ENCODE assay signal across 8 cellular contexts in genomic region chr9:101601904-101602765, GRCh38. TPM values are rescaled to one million over a fixed set of nuclear protein-coding genes. Genes with fewer than 3 reads are reported as not detected.
DNase-seq lines count a peak whose midpoint lies in the region; ATAC-seq, FAIRE-seq and TF ChIP-seq lines count a peak whose summit lies in the region.

No MANE protein-coding gene starts in this region.

- no peaks in the 10 kb centered on the region for H3K36me3 Mint-ChIP-seq in activated naive CD4-positive, alpha-beta T cell treated with anti-CD3 and anti-CD28 coated beads for 36 hours (ENCODE audit: low read depth)
- no peaks in the 10 kb centered on the region for H3K36me3 Mint-ChIP-seq in astrocyte (ENCODE audit: low read depth, unreplicated experiment)
- no peaks in the 10 kb centered on the region for H3K36me3 Mint-ChIP-seq in stimulated activated memory B cell treated with anti-CD40 and anti-IgM and Interleukin-4, amounts not matched to agents 10 μg/mL and 1 μg/mL and 100 μg/mL, for 72 hours

- DNase-seq in activated naive CD4-positive, alpha-beta T cell treated with anti-CD3 and anti-CD28 coated beads for 36 hours: peak; percentile 19
- no peak for DNase-seq in activated naive CD4-positive, alpha-beta T cell (lab: John Stamatoyannopoulos, UW)
- DNase-seq in NCI-H2171 treated with DMSO at 0.1 percent for 48 hours (lab: John Stamatoyannopoulos, UW) (peak; percentile 82), astrocyte (ENCODE audit: low read depth) (peak; percentile 24), iPS DF 19.7 (ENCODE audit: low read depth, low spot score) (peak; percentile 47)

- peak; percentile 74 for TF ChIP-seq CTCF in astrocyte (IDR thresholded peaks at IDR 0.05; ENCODE audit: insufficient read depth, low read depth, low read length)

- peak; percentile 5 for FAIRE-seq in astrocyte (lab: Jason Lieb, UNC)

- CTCF ChIA-PET in activated naive CD4-positive, alpha-beta T cell treated with anti-CD3 and anti-CD28 coated beads for 36 hours (lab: Charles Lee): interaction anchor here (0.6 to 1.6 kb wide), 8 partner anchors 9 to 145 kb away, joined by 3 to 9 read pairs (median 3); no protein-coding TSS in a partner anchor

- intact Hi-C loops in activated naive CD4-positive, alpha-beta T cell treated with anti-CD3 and anti-CD28 coated beads for 36 hours (cut with micrococcal nuclease): loop anchor here (1.0 to 5.0 kb wide), 3 partner anchors 105 to 375 kb away; no protein-coding TSS in a partner anchor

- no peak overlapping the region for H3K9ac ChIP-seq in astrocyte (ENCODE audit: low read length)

- H3K79me2 ChIP-seq in astrocyte (ENCODE audit: insufficient read depth, low read length): no peaks in the 10 kb centered on the region

- H4K20me1 ChIP-seq in astrocyte (ENCODE audit: insufficient read depth, low read length): no peaks in the 10 kb centered on the region

- H3K4me2 ChIP-seq in astrocyte (ENCODE audit: low read length): peak overlapping the region; percentile 32

- H3K4me3 ChIP-seq in astrocyte (ENCODE audit: insufficient read depth, low read depth, low read length): no peak overlapping the region

- no peaks in the 10 kb centered on the region for H3K27me3 Mint-ChIP-seq in activated naive CD4-positive, alpha-beta T cell treated with anti-CD3 and anti-CD28 coated beads for 36 hours (ENCODE audit: low read depth)
- peaks cover 9% of the 10 kb centered on the region for H3K27me3 Mint-ChIP-seq in astrocyte (ENCODE audit: low read depth, unreplicated experiment)
- H3K27me3 Mint-ChIP-seq in stimulated activated memory B cell treated with anti-CD40 and anti-IgM and Interleukin-4, amounts not matched to agents 10 μg/mL and 1 μg/mL and 100 μg/mL, for 72 hours: peaks cover 32% of the 10 kb centered on the region

- ATAC-seq in HG02870 (IDR thresholded peaks at IDR 0.05; ENCODE audit: unreplicated experiment): peak; percentile 69
- no peak for ATAC-seq in stimulated activated memory B cell treated with anti-CD40 and anti-IgM and Interleukin-4, amounts not matched to agents 10 μg/mL and 1 μg/mL and 100 μg/mL, for 72 hours
- no peak for ATAC-seq in HG02938 (IDR thresholded peaks at IDR 0.05; ENCODE audit: unreplicated experiment)

- no peaks in the 10 kb centered on the region for H3K9me3 Mint-ChIP-seq in activated naive CD4-positive, alpha-beta T cell treated with anti-CD3 and anti-CD28 coated beads for 36 hours
- H3K9me3 Mint-ChIP-seq in astrocyte (ENCODE audit: unreplicated experiment): no peaks in the 10 kb centered on the region
- no peaks in the 10 kb centered on the region for H3K9me3 Mint-ChIP-seq in stimulated activated memory B cell treated with anti-CD40 and anti-IgM and Interleukin-4, amounts not matched to agents 10 μg/mL and 1 μg/mL and 100 μg/mL, for 72 hours

- no peaks in the 10 kb centered on the region for H3K4me1 ChIP-seq in astrocyte (ENCODE audit: insufficient read depth, low read length)

- no peak overlapping the region for H3K27ac ChIP-seq in astrocyte (ENCODE audit: low read depth, low read length)

- H3K4me3 Mint-ChIP-seq in activated naive CD4-positive, alpha-beta T cell treated with anti-CD3 and anti-CD28 coated beads for 36 hours: no peak overlapping the region
- H3K4me3 Mint-ChIP-seq in astrocyte (ENCODE audit: unreplicated experiment): no peak overlapping the region
- H3K4me3 Mint-ChIP-seq in stimulated activated memory B cell treated with anti-CD40 and anti-IgM and Interleukin-4, amounts not matched to agents 10 μg/mL and 1 μg/mL and 100 μg/mL, for 72 hours: peak overlapping the region; percentile 18

- no peak overlapping the region for H3K27ac Mint-ChIP-seq in activated naive CD4-positive, alpha-beta T cell treated with anti-CD3 and anti-CD28 coated beads for 36 hours
- H3K27ac Mint-ChIP-seq in astrocyte (ENCODE audit: unreplicated experiment): no peak overlapping the region
- no peak overlapping the region for H3K27ac Mint-ChIP-seq in stimulated activated memory B cell treated with anti-CD40 and anti-IgM and Interleukin-4, amounts not matched to agents 10 μg/mL and 1 μg/mL and 100 μg/mL, for 72 hours

- H3K9me3 ChIP-seq in astrocyte (ENCODE audit: insufficient read depth, low read depth, low read length): no peaks in the 10 kb centered on the region

- no peaks in the 10 kb centered on the region for H3K36me3 ChIP-seq in astrocyte (ENCODE audit: insufficient read depth, low read length)

- H3K4me1 Mint-ChIP-seq in activated naive CD4-positive, alpha-beta T cell treated with anti-CD3 and anti-CD28 coated beads for 36 hours (ENCODE audit: low read depth): peaks cover 4% of the 10 kb centered on the region
- no peaks in the 10 kb centered on the region for H3K4me1 Mint-ChIP-seq in astrocyte (ENCODE audit: low read depth, unreplicated experiment)
- no peaks in the 10 kb centered on the region for H3K4me1 Mint-ChIP-seq in stimulated activated memory B cell treated with anti-CD40 and anti-IgM and Interleukin-4, amounts not matched to agents 10 μg/mL and 1 μg/mL and 100 μg/mL, for 72 hours

- peaks cover 11% of the 10 kb centered on the region for H3K27me3 ChIP-seq in astrocyte (ENCODE audit: insufficient read depth, low read length)

- H2AFZ ChIP-seq in astrocyte (ENCODE audit: low read depth, low read length): no peak overlapping the region

RNA-seq across cellular contexts. Expression of gene PPP3R2, which starts 7.4 kb away (rescaled TPM):
- total RNA-seq in activated naive CD4-positive, alpha-beta T cell treated with anti-CD3 and anti-CD28 coated beads for 36 hours: not detected
- not detected in 2 replicates for total RNA-seq in astrocyte

Comparison
In these comparisons a context has a peak if more than half of its experiments do, and no peak if none do; other contexts are left out.
1. DNase-seq: peak in activated naive CD4-positive, alpha-beta T cell treated with anti-CD3 and anti-CD28 coated beads for 36 hours (single experiment), NCI-H2171 treated with DMSO at 0.1 percent for 48 hours (single experiment), astrocyte (single experiment) and iPS DF 19.7 (single experiment); none in activated naive CD4-positive, alpha-beta T cell (0 of 4).